In genomic region chr6:37965964-37966676, GRCh38 we compare ENCODE assay signal across 13 cellular contexts.
A peak's percentile ranks its signal among the peaks of the same experiment; 100 is the strongest.
DNase-seq lines count a peak whose midpoint lies in the region; ATAC-seq and TF ChIP-seq lines count a peak whose summit lies in the region.
"Had no signal": no experiment of that assay in that cellular context is flagged by ENCODE, and none has a peak within 500 bp of the region (broad histone marks: within the 10 kb centered on the region; RNA-seq: fewer than 3 reads in every experiment).

No MANE protein-coding gene starts in this region.

- no peak overlapping the region for H3K27ac ChIP-seq in coronary artery
- H3K27ac ChIP-seq: colonic mucosa, SJSA1 had no signal

- peak; percentile 61 for ATAC-seq in HG03442 (IDR thresholded peaks at IDR 0.05; ENCODE audit: unreplicated experiment)

- TF ChIP-seq CTCF in cardiac fibroblast (IDR thresholded peaks at IDR 0.05; ENCODE audit: low read depth, low read length) (no peak), coronary artery (IDR thresholded peaks at IDR 0.05) (no peak)

- H3K9me3 Mint-ChIP-seq in activated naive CD8-positive, alpha-beta T cell (ENCODE audit: low read depth), result peaks cover 12% of the 10 kb centered on the region
- H3K9me3 Mint-ChIP-seq in activated naive CD8-positive, alpha-beta T cell treated with anti-CD3 and anti-CD28 coated beads for 36 hours, result peaks cover 18% of the 10 kb centered on the region

- H3K4me3 ChIP-seq in cardiac fibroblast (replicated peaks in 1 of 2; ENCODE audit: low read depth in 2 of 2, low read length in 2 of 2) (no peak overlapping the region), coronary artery (no peak overlapping the region)
- H3K4me3 ChIP-seq: colonic mucosa, SJSA1 had no signal

- no peak for DNase-seq in activated naive CD8-positive, alpha-beta T cell treated with anti-CD3 and anti-CD28 coated beads for 36 hours
- DNase-seq in cardiac fibroblast (ENCODE audit: low read depth in 2 of 2) (peak; percentile 13 to 86), stromal cell of bone marrow (ENCODE audit: low read depth) (peak; percentile 21), occipital lobe (lab: John Stamatoyannopoulos, UW) (no peak), coronary artery (ENCODE audit: low spot score) (no peak), activated gamma-delta T cell (lab: John Stamatoyannopoulos, UW) (no peak)
- DNase-seq: CD4-positive, CD25-positive, alpha-beta regulatory T cell; colonic mucosa; NCI-H1048; posterior cingulate gyrus had no signal

- H3K4me1 Mint-ChIP-seq in activated naive CD8-positive, alpha-beta T cell (ENCODE audit: low read depth), result peaks cover 76% of the 10 kb centered on the region
- peaks cover 62% of the 10 kb centered on the region for H3K4me1 Mint-ChIP-seq in activated naive CD8-positive, alpha-beta T cell treated with anti-CD3 and anti-CD28 coated beads for 36 hours

- H3K36me3 Mint-ChIP-seq in activated naive CD8-positive, alpha-beta T cell, result peaks cover 33% of the 10 kb centered on the region
- peaks cover 65% of the 10 kb centered on the region for H3K36me3 Mint-ChIP-seq in activated naive CD8-positive, alpha-beta T cell treated with anti-CD3 and anti-CD28 coated beads for 36 hours

- peak overlapping the region; percentile 24 for H3K4me3 Mint-ChIP-seq in activated naive CD8-positive, alpha-beta T cell
- no peak overlapping the region for H3K4me3 Mint-ChIP-seq in activated naive CD8-positive, alpha-beta T cell treated with anti-CD3 and anti-CD28 coated beads for 36 hours
- H3K4me3 Mint-ChIP-seq: CD4-positive, CD25-positive, alpha-beta regulatory T cell had no signal

- H3K27ac Mint-ChIP-seq in activated naive CD8-positive, alpha-beta T cell, result peak overlapping the region; percentile 51
- H3K27ac Mint-ChIP-seq in activated naive CD8-positive, alpha-beta T cell treated with anti-CD3 and anti-CD28 coated beads for 36 hours, result no peak overlapping the region
- H3K27ac Mint-ChIP-seq: CD4-positive, CD25-positive, alpha-beta regulatory T cell had no signal

- no peaks in the 10 kb centered on the region for H3K27me3 Mint-ChIP-seq in activated naive CD8-positive, alpha-beta T cell
- no peaks in the 10 kb centered on the region for H3K27me3 Mint-ChIP-seq in activated naive CD8-positive, alpha-beta T cell treated with anti-CD3 and anti-CD28 coated beads for 36 hours
- H3K27me3 Mint-ChIP-seq: CD4-positive, CD25-positive, alpha-beta regulatory T cell had no signal

Comparison
In these comparisons a context has a peak if more than half of its experiments do, and no peak if none do; other contexts are left out.
1. DNase-seq: peak in cardiac fibroblast (2 of 2) and stromal cell of bone marrow (single experiment); none in activated naive CD8-positive, alpha-beta T cell treated with anti-CD3 and anti-CD28 coated beads for 36 hours (single experiment), occipital lobe (single experiment), coronary artery (single experiment) and activated gamma-delta T cell (single experiment).